Comparison of ENCODE assay signal across 34 cellular contexts in the genomic region with DNA sequence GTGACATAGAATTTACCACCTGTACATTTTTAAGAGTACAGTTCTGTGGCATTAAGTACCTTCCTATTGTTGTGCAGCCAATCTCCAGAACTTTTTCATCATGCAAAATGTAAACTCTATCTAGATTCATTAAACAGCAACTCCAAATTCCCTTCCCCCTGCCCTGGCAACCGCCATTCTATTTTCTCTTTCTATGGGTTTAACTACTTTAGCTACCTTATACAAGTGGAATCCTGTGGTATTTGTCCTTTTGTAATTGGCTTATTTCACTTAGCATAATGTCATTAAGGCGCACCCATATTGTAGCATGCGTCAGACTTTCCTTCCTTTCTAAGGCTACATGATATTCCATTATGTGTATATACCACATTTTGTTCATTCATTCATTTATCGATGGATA.
"Had no signal": no experiment of that assay in that cellular context is flagged by ENCODE, and none has a peak within 500 bp of the region (broad histone marks: within the 10 kb centered on the region; RNA-seq: fewer than 3 reads in every experiment).

No MANE protein-coding gene starts in this region.

- H3K27ac ChIP-seq: ascending aorta, cardiac muscle cell, VCaP had no signal

- H3K4me1 Mint-ChIP-seq: activated B cell treated with CpG ODN at 0.5 μM for 24 hours; activated CD4-positive, alpha-beta memory T cell treated with anti-CD3 and anti-CD28 coated beads, Interleukin-2, amount 10 ng/mL, durations not matched to agents 7 days and 5 days; activated CD4-positive, alpha-beta T cell treated with anti-CD3 and anti-CD28 coated beads for 36 hours; activated CD4-positive, alpha-beta T cell treated with anti-CD3 and anti-CD28 coated beads, Interleukin-2, amount 10 ng/mL, durations not matched to agents 7 days and 5 days; activated CD8-positive, alpha-beta memory T cell treated with anti-CD3 and anti-CD28 coated beads, Interleukin-2, amount 10 ng/mL, durations not matched to agents 7 days and 5 days; activated naive CD8-positive, alpha-beta T cell treated with anti-CD3 and anti-CD28 coated beads for 36 hours; central memory CD8-positive, alpha-beta T cell had no signal

- H3K4me3 Mint-ChIP-seq: activated B cell treated with CpG ODN at 0.5 μM for 24 hours; activated CD4-positive, alpha-beta memory T cell treated with anti-CD3 and anti-CD28 coated beads, Interleukin-2, amount 10 ng/mL, durations not matched to agents 7 days and 5 days; activated CD4-positive, alpha-beta T cell treated with anti-CD3 and anti-CD28 coated beads for 36 hours; activated CD4-positive, alpha-beta T cell treated with anti-CD3 and anti-CD28 coated beads, Interleukin-2, amount 10 ng/mL, durations not matched to agents 7 days and 5 days; activated CD8-positive, alpha-beta memory T cell treated with anti-CD3 and anti-CD28 coated beads, Interleukin-2, amount 10 ng/mL, durations not matched to agents 7 days and 5 days; activated CD8-positive, alpha-beta T cell treated with anti-CD3 and anti-CD28 coated beads, Interleukin-2, amount 10 ng/mL, durations not matched to agents 7 days and 5 days; activated naive CD8-positive, alpha-beta T cell treated with anti-CD3 and anti-CD28 coated beads for 36 hours; activated T-cell treated with anti-CD3 and anti-CD28 coated beads, Interleukin-2, amount 50 U/mL, for 24 hours; brain; central memory CD8-positive, alpha-beta T cell; T-helper 1 cell treated with Interleukin-12 subunit alpha and Interleukin-12 subunit beta and Interleukin-4 antibody, amounts not matched to agents 30 μg/mL and 1 μg/mL, for 36 hours; T-helper 2 cell treated with Interferon-gamma antibody and Interleukin-4, amounts not matched to agents 5 μg/mL and 100 μg/mL, for 36 hours had no signal

- H3K4me1 ChIP-seq: ascending aorta had no signal

- H3K4me3 ChIP-seq: ascending aorta, cardiac muscle cell had no signal

- H3K27me3 ChIP-seq: ascending aorta, cardiac muscle cell had no signal

- DNase-seq: activated B cell treated with CpG ODN at 0.5 μM for 24 hours; activated CD4-positive, alpha-beta memory T cell treated with anti-CD3 and anti-CD28 coated beads, Interleukin-2, amount 10 ng/mL, durations not matched to agents 7 days and 5 days; activated CD4-positive, alpha-beta T cell treated with anti-CD3 and anti-CD28 coated beads for 1 hour; activated CD4-positive, alpha-beta T cell treated with anti-CD3 and anti-CD28 coated beads for 36 hours; activated CD4-positive, alpha-beta T cell treated with anti-CD3 and anti-CD28 coated beads for 48 hours; activated CD4-positive, alpha-beta T cell treated with anti-CD3 and anti-CD28 coated beads, Interleukin-2, amount 10 ng/mL, durations not matched to agents 7 days and 5 days; activated CD4-positive, alpha-beta T cell treated with anti-CD3 and anti-CD28 coated beads, Interleukin-2, amount 50 U/mL, for 48 hours; activated CD8-positive, alpha-beta memory T cell treated with anti-CD3 and anti-CD28 coated beads for 24 hours; activated CD8-positive, alpha-beta memory T cell treated with anti-CD3 and anti-CD28 coated beads, Interleukin-2, amount 10 ng/mL, durations not matched to agents 7 days and 5 days; activated CD8-positive, alpha-beta memory T cell treated with anti-CD3 and anti-CD28 coated beads, Interleukin-2, amount 50 U/mL, for 48 hours; activated CD8-positive, alpha-beta T cell treated with anti-CD3 and anti-CD28 coated beads, Interleukin-2, amount 10 ng/mL, durations not matched to agents 7 days and 5 days; activated effector memory CD4-positive, alpha-beta T cell treated with Interleukin-2 at 50 U/mL for 16 hours; activated gamma-delta T cell; activated naive CD4-positive, alpha-beta T cell treated with anti-CD3 and anti-CD28 coated beads, Interleukin-2, amount 50 U/mL, for 16 hours; activated naive CD4-positive, alpha-beta T cell treated with Interleukin-2 at 50 U/mL for 16 hours; activated naive CD8-positive, alpha-beta T cell treated with anti-CD3 and anti-CD28 coated beads for 36 hours; activated T-cell treated with anti-CD3 and anti-CD28 coated beads, Interleukin-2, amount 50 U/mL, for 24 hours; activated T-cell treated with anti-CD3 and anti-CD28 coated beads, Interleukin-2, amount 50 U/mL, for 48 hours; amygdala; anterior cingulate cortex; caudate nucleus; cerebellar nuclear complex; T-helper 1 cell; T-helper 2 cell; T-helper 9 cell had no signal

- H3K36me3 ChIP-seq: ascending aorta, cardiac muscle cell had no signal

- H3K9me3 Mint-ChIP-seq: activated B cell treated with CpG ODN at 0.5 μM for 24 hours; activated CD4-positive, alpha-beta memory T cell treated with anti-CD3 and anti-CD28 coated beads, Interleukin-2, amount 10 ng/mL, durations not matched to agents 7 days and 5 days; activated CD4-positive, alpha-beta T cell treated with anti-CD3 and anti-CD28 coated beads, Interleukin-2, amount 10 ng/mL, durations not matched to agents 7 days and 5 days; activated naive CD4-positive, alpha-beta T cell treated with anti-CD3 and anti-CD28 coated beads, Interleukin-2, amount 50 U/mL, for 72 hours; activated naive CD8-positive, alpha-beta T cell treated with anti-CD3 and anti-CD28 coated beads for 36 hours; activated T-cell treated with anti-CD3 and anti-CD28 coated beads, Interleukin-2, amount 50 U/mL, for 24 hours; activated T-helper 2 cell treated with anti-CD3 and anti-CD28 coated beads, Interferon-gamma antibody, Interleukin-2, Interleukin-4, amounts not matched to agents 10 μg/mL and 5 μg/mL and 100 μg/mL, durations not matched to agents 14 hours and 24 hours and 36 hours; central memory CD8-positive, alpha-beta T cell; T-helper 1 cell treated with Interleukin-12 subunit alpha and Interleukin-12 subunit beta and Interleukin-4 antibody, amounts not matched to agents 30 μg/mL and 1 μg/mL, for 36 hours; T-helper 2 cell treated with Interferon-gamma antibody and Interleukin-4, amounts not matched to agents 5 μg/mL and 100 μg/mL, for 36 hours had no signal

- H3K36me3 Mint-ChIP-seq: activated CD8-positive, alpha-beta memory T cell treated with anti-CD3 and anti-CD28 coated beads, Interleukin-2, amount 10 ng/mL, durations not matched to agents 7 days and 5 days; activated naive CD4-positive, alpha-beta T cell treated with anti-CD3 and anti-CD28 coated beads, Interleukin-2, amount 50 U/mL, for 72 hours; activated naive CD8-positive, alpha-beta T cell treated with anti-CD3 and anti-CD28 coated beads for 36 hours; brain had no signal

- H3K9me3 ChIP-seq: ascending aorta had no signal

- H3K27me3 Mint-ChIP-seq: activated B cell treated with CpG ODN at 0.5 μM for 24 hours; activated CD4-positive, alpha-beta memory T cell treated with anti-CD3 and anti-CD28 coated beads, Interleukin-2, amount 10 ng/mL, durations not matched to agents 7 days and 5 days; activated CD4-positive, alpha-beta T cell treated with anti-CD3 and anti-CD28 coated beads, Interleukin-2, amount 10 ng/mL, durations not matched to agents 7 days and 5 days; activated CD8-positive, alpha-beta memory T cell treated with anti-CD3 and anti-CD28 coated beads, Interleukin-2, amount 10 ng/mL, durations not matched to agents 7 days and 5 days; activated naive CD8-positive, alpha-beta T cell treated with anti-CD3 and anti-CD28 coated beads for 36 hours; activated T-cell treated with anti-CD3 and anti-CD28 coated beads, Interleukin-2, amount 50 U/mL, for 24 hours; brain; central memory CD8-positive, alpha-beta T cell had no signal

- H3K27ac Mint-ChIP-seq: activated B cell treated with CpG ODN at 0.5 μM for 24 hours; activated CD4-positive, alpha-beta memory T cell treated with anti-CD3 and anti-CD28 coated beads, Interleukin-2, amount 10 ng/mL, durations not matched to agents 7 days and 5 days; activated CD4-positive, alpha-beta T cell treated with anti-CD3 and anti-CD28 coated beads for 36 hours; activated CD4-positive, alpha-beta T cell treated with anti-CD3 and anti-CD28 coated beads, Interleukin-2, amount 10 ng/mL, durations not matched to agents 7 days and 5 days; activated CD8-positive, alpha-beta memory T cell treated with anti-CD3 and anti-CD28 coated beads, Interleukin-2, amount 10 ng/mL, durations not matched to agents 7 days and 5 days; activated CD8-positive, alpha-beta T cell treated with anti-CD3 and anti-CD28 coated beads, Interleukin-2, amount 10 ng/mL, durations not matched to agents 7 days and 5 days; activated naive CD4-positive, alpha-beta T cell treated with anti-CD3 and anti-CD28 coated beads, Interleukin-2, amount 50 U/mL, for 72 hours; activated naive CD8-positive, alpha-beta T cell treated with anti-CD3 and anti-CD28 coated beads for 36 hours; activated T-cell treated with anti-CD3 and anti-CD28 coated beads, Interleukin-2, amount 50 U/mL, for 24 hours; activated T-helper 2 cell treated with anti-CD3 and anti-CD28 coated beads, Interferon-gamma antibody, Interleukin-2, Interleukin-4, amounts not matched to agents 10 μg/mL and 5 μg/mL and 100 μg/mL, durations not matched to agents 14 hours and 24 hours and 36 hours; brain; T-helper 1 cell treated with Interleukin-12 subunit alpha and Interleukin-12 subunit beta and Interleukin-4 antibody, amounts not matched to agents 30 μg/mL and 1 μg/mL, for 36 hours; T-helper 2 cell treated with Interferon-gamma antibody and Interleukin-4, amounts not matched to agents 5 μg/mL and 100 μg/mL, for 36 hours had no signal
